1 cellular context compared by ENCODE assay signal in the genomic region with DNA sequence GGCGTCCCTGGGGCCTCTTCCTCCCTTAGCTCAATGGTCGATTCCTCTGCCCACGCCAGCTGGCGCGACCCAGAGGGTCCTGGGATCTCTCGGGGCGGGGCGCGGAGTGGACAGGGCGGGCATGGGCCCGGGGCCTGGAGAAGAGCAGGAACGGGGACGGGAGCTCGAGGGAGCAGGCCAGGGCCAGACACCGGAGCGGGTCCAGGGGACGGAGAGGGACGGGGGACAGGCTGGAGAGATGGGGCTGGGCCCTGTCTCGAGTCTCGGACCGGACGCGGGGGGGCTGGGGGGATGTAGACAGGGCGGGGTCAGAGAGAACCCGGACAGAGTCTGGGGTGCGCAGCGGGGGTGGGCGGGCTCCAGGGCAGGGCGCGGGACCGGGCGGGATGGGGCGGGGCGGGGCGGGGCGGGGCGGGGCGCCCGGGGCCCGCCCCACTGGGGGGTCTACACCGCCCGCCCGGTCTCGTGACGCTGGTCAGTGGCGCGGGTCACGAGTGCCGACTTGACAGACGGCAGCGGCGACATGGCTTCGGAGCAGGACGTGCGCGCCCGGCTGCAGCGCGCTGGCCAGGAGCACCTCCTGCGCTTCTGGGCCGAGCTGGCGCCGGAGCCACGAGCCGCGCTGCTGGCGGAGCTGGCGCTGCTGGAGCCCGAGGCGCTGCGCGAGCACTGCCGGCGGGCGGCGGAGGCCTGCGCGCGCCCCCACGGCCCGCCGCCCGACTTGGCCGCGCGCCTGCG.
TF ChIP-seq lines count a peak whose summit lies in the region.

A gene with protein sequence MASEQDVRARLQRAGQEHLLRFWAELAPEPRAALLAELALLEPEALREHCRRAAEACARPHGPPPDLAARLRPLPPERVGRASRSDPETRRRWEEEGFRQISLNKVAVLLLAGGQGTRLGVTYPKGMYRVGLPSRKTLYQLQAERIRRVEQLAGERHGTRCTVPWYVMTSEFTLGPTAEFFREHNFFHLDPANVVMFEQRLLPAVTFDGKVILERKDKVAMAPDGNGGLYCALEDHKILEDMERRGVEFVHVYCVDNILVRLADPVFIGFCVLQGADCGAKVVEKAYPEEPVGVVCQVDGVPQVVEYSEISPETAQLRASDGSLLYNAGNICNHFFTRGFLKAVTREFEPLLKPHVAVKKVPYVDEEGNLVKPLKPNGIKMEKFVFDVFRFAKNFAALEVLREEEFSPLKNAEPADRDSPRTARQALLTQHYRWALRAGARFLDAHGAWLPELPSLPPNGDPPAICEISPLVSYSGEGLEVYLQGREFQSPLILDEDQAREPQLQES (plus strand): TSS at position 508 of the 738 bp plus-strand sequence. CDS start 16 bp downstream, at position 524.

TF ChIP-seq in HepG2, 621 proteins besides CTCF, POLR2A, EP300 and RAD21 (continued from another document and continues in another):
- TF ChIP-seq, protein P1, sequence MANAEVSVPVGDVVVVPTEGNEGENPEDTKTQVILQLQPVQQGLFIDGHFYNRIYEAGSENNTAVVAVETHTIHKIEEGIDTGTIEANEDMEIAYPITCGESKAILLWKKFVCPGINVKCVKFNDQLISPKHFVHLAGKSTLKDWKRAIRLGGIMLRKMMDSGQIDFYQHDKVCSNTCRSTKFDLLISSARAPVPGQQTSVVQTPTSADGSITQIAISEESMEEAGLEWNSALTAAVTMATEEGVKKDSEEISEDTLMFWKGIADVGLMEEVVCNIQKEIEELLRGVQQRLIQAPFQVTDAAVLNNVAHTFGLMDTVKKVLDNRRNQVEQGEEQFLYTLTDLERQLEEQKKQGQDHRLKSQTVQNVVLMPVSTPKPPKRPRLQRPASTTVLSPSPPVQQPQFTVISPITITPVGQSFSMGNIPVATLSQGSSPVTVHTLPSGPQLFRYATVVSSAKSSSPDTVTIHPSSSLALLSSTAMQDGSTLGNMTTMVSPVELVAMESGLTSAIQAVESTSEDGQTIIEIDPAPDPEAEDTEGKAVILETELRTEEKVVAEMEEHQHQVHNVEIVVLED (CRISPR knock-in tag; IDR thresholded peaks at IDR 0.05; ENCODE audit: borderline replicate concordance): no peak
- peak; percentile 41; the same call in 1 of the 2 replicates for TF ChIP-seq HES4 (CRISPR knock-in tag; IDR thresholded peaks at IDR 0.05; ENCODE audit: borderline replicate concordance)
- no peak for TF ChIP-seq ZNF720 (CRISPR knock-in tag; IDR thresholded peaks at IDR 0.05)
- no peak for TF ChIP-seq CBX1 (IDR thresholded peaks at IDR 0.05; ENCODE audit: low read depth)
- TF ChIP-seq MXI1 (IDR thresholded peaks at IDR 0.05; ENCODE audit: borderline replicate concordance, low read depth, low read length): 0 out of 3 replicates have a peak, but pooled peaks have one; percentile 21
- TF ChIP-seq ZBTB38 (CRISPR knock-in tag; IDR thresholded peaks at IDR 0.05): peak; percentile 45; the same call in 1 of the 2 replicates
- peak; percentile 25; the same call in 1 of the 2 replicates for TF ChIP-seq SPEN (CRISPR knock-in tag; IDR thresholded peaks at IDR 0.05; ENCODE audit: low read depth)
- no peak for TF ChIP-seq MED1 (CRISPR knock-in tag; IDR thresholded peaks at IDR 0.05)
- TF ChIP-seq, protein P2, sequence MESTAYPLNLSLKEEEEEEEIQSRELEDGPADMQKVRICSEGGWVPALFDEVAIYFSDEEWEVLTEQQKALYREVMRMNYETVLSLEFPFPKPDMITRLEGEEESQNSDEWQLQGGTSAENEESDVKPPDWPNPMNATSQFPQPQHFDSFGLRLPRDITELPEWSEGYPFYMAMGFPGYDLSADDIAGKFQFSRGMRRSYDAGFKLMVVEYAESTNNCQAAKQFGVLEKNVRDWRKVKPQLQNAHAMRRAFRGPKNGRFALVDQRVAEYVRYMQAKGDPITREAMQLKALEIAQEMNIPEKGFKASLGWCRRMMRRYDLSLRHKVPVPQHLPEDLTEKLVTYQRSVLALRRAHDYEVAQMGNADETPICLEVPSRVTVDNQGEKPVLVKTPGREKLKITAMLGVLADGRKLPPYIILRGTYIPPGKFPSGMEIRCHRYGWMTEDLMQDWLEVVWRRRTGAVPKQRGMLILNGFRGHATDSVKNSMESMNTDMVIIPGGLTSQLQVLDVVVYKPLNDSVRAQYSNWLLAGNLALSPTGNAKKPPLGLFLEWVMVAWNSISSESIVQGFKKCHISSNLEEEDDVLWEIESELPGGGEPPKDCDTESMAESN (CRISPR knock-in tag; conservative IDR thresholded peaks at IDR 0.05): no peak
- no peak for TF ChIP-seq ATF1 (CRISPR knock-in tag; IDR thresholded peaks at IDR 0.05)
- TF ChIP-seq ZC3H4 (CRISPR knock-in tag; IDR thresholded peaks at IDR 0.05; ENCODE audit: borderline replicate concordance): no peak
- TF ChIP-seq, protein P3, sequence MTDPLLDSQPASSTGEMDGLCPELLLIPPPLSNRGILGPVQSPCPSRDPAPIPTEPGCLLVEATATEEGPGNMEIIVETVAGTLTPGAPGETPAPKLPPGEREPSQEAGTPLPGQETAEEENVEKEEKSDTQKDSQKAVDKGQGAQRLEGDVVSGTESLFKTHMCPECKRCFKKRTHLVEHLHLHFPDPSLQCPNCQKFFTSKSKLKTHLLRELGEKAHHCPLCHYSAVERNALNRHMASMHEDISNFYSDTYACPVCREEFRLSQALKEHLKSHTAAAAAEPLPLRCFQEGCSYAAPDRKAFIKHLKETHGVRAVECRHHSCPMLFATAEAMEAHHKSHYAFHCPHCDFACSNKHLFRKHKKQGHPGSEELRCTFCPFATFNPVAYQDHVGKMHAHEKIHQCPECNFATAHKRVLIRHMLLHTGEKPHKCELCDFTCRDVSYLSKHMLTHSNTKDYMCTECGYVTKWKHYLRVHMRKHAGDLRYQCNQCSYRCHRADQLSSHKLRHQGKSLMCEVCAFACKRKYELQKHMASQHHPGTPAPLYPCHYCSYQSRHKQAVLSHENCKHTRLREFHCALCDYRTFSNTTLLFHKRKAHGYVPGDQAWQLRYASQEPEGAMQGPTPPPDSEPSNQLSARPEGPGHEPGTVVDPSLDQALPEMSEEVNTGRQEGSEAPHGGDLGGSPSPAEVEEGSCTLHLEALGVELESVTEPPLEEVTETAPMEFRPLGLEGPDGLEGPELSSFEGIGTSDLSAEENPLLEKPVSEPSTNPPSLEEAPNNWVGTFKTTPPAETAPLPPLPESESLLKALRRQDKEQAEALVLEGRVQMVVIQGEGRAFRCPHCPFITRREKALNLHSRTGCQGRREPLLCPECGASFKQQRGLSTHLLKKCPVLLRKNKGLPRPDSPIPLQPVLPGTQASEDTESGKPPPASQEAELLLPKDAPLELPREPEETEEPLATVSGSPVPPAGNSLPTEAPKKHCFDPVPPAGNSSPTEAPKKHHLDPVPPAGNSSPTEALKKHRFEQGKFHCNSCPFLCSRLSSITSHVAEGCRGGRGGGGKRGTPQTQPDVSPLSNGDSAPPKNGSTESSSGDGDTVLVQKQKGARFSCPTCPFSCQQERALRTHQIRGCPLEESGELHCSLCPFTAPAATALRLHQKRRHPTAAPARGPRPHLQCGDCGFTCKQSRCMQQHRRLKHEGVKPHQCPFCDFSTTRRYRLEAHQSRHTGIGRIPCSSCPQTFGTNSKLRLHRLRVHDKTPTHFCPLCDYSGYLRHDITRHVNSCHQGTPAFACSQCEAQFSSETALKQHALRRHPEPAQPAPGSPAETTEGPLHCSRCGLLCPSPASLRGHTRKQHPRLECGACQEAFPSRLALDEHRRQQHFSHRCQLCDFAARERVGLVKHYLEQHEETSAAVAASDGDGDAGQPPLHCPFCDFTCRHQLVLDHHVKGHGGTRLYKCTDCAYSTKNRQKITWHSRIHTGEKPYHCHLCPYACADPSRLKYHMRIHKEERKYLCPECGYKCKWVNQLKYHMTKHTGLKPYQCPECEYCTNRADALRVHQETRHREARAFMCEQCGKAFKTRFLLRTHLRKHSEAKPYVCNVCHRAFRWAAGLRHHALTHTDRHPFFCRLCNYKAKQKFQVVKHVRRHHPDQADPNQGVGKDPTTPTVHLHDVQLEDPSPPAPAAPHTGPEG (CRISPR knock-in tag; IDR thresholded peaks at IDR 0.05): no peak
- TF ChIP-seq, protein P4, sequence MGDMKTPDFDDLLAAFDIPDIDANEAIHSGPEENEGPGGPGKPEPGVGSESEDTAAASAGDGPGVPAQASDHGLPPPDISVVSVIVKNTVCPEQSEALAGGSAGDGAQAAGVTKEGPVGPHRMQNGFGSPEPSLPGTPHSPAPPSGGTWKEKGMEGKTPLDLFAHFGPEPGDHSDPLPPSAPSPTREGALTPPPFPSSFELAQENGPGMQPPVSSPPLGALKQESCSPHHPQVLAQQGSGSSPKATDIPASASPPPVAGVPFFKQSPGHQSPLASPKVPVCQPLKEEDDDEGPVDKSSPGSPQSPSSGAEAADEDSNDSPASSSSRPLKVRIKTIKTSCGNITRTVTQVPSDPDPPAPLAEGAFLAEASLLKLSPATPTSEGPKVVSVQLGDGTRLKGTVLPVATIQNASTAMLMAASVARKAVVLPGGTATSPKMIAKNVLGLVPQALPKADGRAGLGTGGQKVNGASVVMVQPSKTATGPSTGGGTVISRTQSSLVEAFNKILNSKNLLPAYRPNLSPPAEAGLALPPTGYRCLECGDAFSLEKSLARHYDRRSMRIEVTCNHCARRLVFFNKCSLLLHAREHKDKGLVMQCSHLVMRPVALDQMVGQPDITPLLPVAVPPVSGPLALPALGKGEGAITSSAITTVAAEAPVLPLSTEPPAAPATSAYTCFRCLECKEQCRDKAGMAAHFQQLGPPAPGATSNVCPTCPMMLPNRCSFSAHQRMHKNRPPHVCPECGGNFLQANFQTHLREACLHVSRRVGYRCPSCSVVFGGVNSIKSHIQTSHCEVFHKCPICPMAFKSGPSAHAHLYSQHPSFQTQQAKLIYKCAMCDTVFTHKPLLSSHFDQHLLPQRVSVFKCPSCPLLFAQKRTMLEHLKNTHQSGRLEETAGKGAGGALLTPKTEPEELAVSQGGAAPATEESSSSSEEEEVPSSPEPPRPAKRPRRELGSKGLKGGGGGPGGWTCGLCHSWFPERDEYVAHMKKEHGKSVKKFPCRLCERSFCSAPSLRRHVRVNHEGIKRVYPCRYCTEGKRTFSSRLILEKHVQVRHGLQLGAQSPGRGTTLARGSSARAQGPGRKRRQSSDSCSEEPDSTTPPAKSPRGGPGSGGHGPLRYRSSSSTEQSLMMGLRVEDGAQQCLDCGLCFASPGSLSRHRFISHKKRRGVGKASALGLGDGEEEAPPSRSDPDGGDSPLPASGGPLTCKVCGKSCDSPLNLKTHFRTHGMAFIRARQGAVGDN (CRISPR knock-in tag; IDR thresholded peaks at IDR 0.05): peak; percentile 77
- TF ChIP-seq YY1 (IDR thresholded peaks at IDR 0.05; ENCODE audit: insufficient read depth, insufficient replicate concordance, low read depth, low read length): peak; percentile 36
- no peak for TF ChIP-seq PPARG (CRISPR knock-in tag; conservative IDR thresholded peaks at IDR 0.05)
- TF ChIP-seq ZSCAN20 (CRISPR knock-in tag; IDR thresholded peaks at IDR 0.05; ENCODE audit: borderline replicate concordance): peak; percentile 21; the same call in 1 of the 2 replicates
- TF ChIP-seq, protein P5, sequence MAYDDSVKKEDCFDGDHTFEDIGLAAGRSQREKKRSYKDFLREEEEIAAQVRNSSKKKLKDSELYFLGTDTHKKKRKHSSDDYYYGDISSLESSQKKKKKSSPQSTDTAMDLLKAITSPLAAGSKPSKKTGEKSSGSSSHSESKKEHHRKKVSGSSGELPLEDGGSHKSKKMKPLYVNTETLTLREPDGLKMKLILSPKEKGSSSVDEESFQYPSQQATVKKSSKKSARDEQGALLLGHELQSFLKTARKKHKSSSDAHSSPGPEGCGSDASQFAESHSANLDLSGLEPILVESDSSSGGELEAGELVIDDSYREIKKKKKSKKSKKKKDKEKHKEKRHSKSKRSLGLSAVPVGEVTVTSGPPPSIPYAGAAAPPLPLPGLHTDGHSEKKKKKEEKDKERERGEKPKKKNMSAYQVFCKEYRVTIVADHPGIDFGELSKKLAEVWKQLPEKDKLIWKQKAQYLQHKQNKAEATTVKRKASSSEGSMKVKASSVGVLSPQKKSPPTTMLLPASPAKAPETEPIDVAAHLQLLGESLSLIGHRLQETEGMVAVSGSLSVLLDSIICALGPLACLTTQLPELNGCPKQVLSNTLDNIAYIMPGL (CRISPR knock-in tag; IDR thresholded peaks at IDR 0.05; ENCODE audit: borderline replicate concordance in 1 of 2, low read depth in 1 of 2): peak in 1 of 2 experiments; percentile 19; a peak in 1 of 4 replicates
- TF ChIP-seq, protein P6, sequence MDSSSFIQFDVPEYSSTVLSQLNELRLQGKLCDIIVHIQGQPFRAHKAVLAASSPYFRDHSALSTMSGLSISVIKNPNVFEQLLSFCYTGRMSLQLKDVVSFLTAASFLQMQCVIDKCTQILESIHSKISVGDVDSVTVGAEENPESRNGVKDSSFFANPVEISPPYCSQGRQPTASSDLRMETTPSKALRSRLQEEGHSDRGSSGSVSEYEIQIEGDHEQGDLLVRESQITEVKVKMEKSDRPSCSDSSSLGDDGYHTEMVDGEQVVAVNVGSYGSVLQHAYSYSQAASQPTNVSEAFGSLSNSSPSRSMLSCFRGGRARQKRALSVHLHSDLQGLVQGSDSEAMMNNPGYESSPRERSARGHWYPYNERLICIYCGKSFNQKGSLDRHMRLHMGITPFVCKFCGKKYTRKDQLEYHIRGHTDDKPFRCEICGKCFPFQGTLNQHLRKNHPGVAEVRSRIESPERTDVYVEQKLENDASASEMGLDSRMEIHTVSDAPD (CRISPR knock-in tag; IDR thresholded peaks at IDR 0.05): no peak
- 0 out of 2 replicates have a peak, but pooled peaks have one; percentile 18 for TF ChIP-seq HNRNPL (IDR thresholded peaks at IDR 0.05; ENCODE audit: low read depth, low read length)
- peak; percentile 38; the same call in 1 of the 2 replicates for TF ChIP-seq HDAC1 (CRISPR knock-in tag; IDR thresholded peaks at IDR 0.05)
- peak; percentile 64 for TF ChIP-seq SAP130 (CRISPR knock-in tag; IDR thresholded peaks at IDR 0.05; ENCODE audit: low read depth)
- peak; percentile 55 for TF ChIP-seq POLR2G (IDR thresholded peaks at IDR 0.05; ENCODE audit: low read depth, low read length)
- peak; percentile 21; the same call in 1 of the 2 replicates for TF ChIP-seq PHF20 (CRISPR knock-in tag; IDR thresholded peaks at IDR 0.05)
- no peak for TF ChIP-seq SP1 (IDR thresholded peaks at IDR 0.05)
- peak; percentile 24; the same call in 1 of the 2 replicates for TF ChIP-seq SP1 (CRISPR knock-in tag; IDR thresholded peaks at IDR 0.05)
- TF ChIP-seq ZFX (CRISPR knock-in tag; IDR thresholded peaks at IDR 0.05; ENCODE audit: low read depth): peak; percentile 73
- TF ChIP-seq ZNF546 (CRISPR knock-in tag; conservative IDR thresholded peaks at IDR 0.05): 0 out of 2 replicates have a peak, but pooled peaks have one; percentile 57
- TF ChIP-seq PCBP1 (IDR thresholded peaks at IDR 0.05; ENCODE audit: borderline replicate concordance, low read depth, low read length): 0 out of 2 replicates have a peak, but pooled peaks have one; percentile 50
- peak; percentile 49; the same call in 1 of the 2 replicates for TF ChIP-seq PHF8 (CRISPR knock-in tag; IDR thresholded peaks at IDR 0.05)
- TF ChIP-seq ZBTB42 (CRISPR knock-in tag; IDR thresholded peaks at IDR 0.05): 0 out of 2 replicates have a peak, but pooled peaks have one; percentile 51
- TF ChIP-seq ZFY (CRISPR knock-in tag; IDR thresholded peaks at IDR 0.05): peak; percentile 64
- TF ChIP-seq, protein P7, sequence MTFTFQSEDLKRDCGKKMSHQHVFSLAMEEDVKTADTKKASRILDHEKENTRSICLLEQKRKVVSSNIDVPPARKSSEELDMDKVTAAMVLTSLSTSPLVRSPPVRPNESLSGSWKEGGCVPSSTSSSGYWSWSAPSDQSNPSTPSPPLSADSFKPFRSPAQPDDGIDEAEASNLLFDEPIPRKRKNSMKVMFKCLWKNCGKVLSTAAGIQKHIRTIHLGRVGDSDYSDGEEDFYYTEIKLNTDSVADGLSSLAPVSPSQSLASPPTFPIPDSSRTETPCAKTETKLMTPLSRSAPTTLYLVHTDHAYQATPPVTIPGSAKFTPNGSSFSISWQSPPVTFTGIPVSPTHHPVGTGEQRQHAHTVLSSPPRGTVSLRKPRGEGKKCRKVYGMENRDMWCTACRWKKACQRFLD (CRISPR knock-in tag; IDR thresholded peaks at IDR 0.05; ENCODE audit: borderline replicate concordance): no peak
